In genomic region chr6:2943564-2943955, GRCh38 we compare ENCODE assay signal across 13 cellular contexts. TPM values are rescaled to one million over a fixed set of nuclear protein-coding genes. Genes with fewer than 3 reads are reported as not detected.
DNase-seq lines count a peak whose midpoint lies in the region; ATAC-seq, FAIRE-seq and TF ChIP-seq lines count a peak whose summit lies in the region.
"Had no signal": no experiment of that assay in that cellular context is flagged by ENCODE, and none has a peak within 500 bp of the region (broad histone marks: within the 10 kb centered on the region; RNA-seq: fewer than 3 reads in every experiment).

No MANE protein-coding gene starts in this region.

- no peak for FAIRE-seq in H54 (lab: Jason Lieb, UNC)
- FAIRE-seq: endometrium, pancreas had no signal

- no peak for DNase-seq in heart left ventricle
- DNase-seq in Right ventricle myocardium superior, result no peak
- DNase-seq in activated CD8-positive, alpha-beta memory T cell treated with anti-CD3 and anti-CD28 coated beads, Interleukin-2, amount 10 ng/mL, durations not matched to agents 7 days and 5 days, result peak; percentile 28
- peak; percentile 21 for DNase-seq in lung (ENCODE audit: low spot score)
- DNase-seq in testis, result peak; percentile 9
- no peak for DNase-seq in H54 (ENCODE audit: insufficient read length, low spot score)
- no peak for DNase-seq in superior temporal gyrus (ENCODE audit: extremely low spot score)
- DNase-seq: left colon, NCI-H2171, PC-9 had no signal

- intact Hi-C loops in heart left ventricle (cut with DNase I), result no loop called here
- intact Hi-C loops in Right ventricle myocardium superior (cut with DNase I), result no loop called here
- intact Hi-C loops in testis (cut with DNase I; ENCODE audit: low total_unique reads), result no loop called here

- CTCF ChIA-PET in activated CD8-positive, alpha-beta memory T cell treated with anti-CD3 and anti-CD28 coated beads, Interleukin-2, amount 10 ng/mL, durations not matched to agents 7 days and 5 days (lab: Charles Lee), result interaction anchor here (0.6 to 4.2 kb wide), 10 partner anchors 9 to 217 kb away, joined by 3 to 16 read pairs (median 4); no protein-coding TSS in a partner anchor

- H3K9me3 ChIP-seq in heart left ventricle, result no peaks in the 10 kb centered on the region
- no peaks in the 10 kb centered on the region for H3K9me3 ChIP-seq in lung (ENCODE audit: control insufficient read depth in 2 of 2, insufficient read depth in 1 of 2, low read length in 1 of 2)
- no peaks in the 10 kb centered on the region for H3K9me3 ChIP-seq in testis
- H3K9me3 ChIP-seq: pancreas had no signal

- H3K4me1 ChIP-seq in heart left ventricle (peaks cover 0 to 40% (median 21%) of the 10 kb centered on the region in 12 donors), lung (ENCODE audit: control insufficient read depth in 2 of 2, insufficient read depth in 2 of 2, low read length in 2 of 2) (peaks cover 4 to 6% of the 10 kb centered on the region in 2 donors), testis (no peaks in the 10 kb centered on the region)
- H3K4me1 ChIP-seq: pancreas had no signal

- H3K36me3 ChIP-seq in heart left ventricle, result peaks cover 0 to 17% (median 14%) of the 10 kb centered on the region in 9 donors
- peaks cover 6 to 15% of the 10 kb centered on the region in 2 donors for H3K36me3 ChIP-seq in lung (ENCODE audit: control insufficient read depth in 2 of 2, insufficient read depth in 2 of 2, low read length in 2 of 2)
- H3K36me3 ChIP-seq in testis (ENCODE audit: low read depth, missing control alignments), result no peaks in the 10 kb centered on the region

- no peaks in the 10 kb centered on the region for H3K27me3 ChIP-seq in heart left ventricle
- no peaks in the 10 kb centered on the region for H3K27me3 ChIP-seq in lung (ENCODE audit: control insufficient read depth, insufficient read depth)
- H3K27me3 ChIP-seq in testis, result no peaks in the 10 kb centered on the region
- H3K27me3 ChIP-seq: pancreas had no signal

- H3K4me3 ChIP-seq in heart left ventricle (peak overlapping the region in 2 of 12 donors; percentile 19 to 26), lung (no peak overlapping the region), testis (no peak overlapping the region)
- H3K4me3 ChIP-seq: pancreas, PC-9 had no signal

- 84 to 89% (median 87%) methylated on average over 5 of the region's 5 CpGs for WGBS in heart left ventricle, 4 donors
- WGBS in lung, 2 donors, result 52 to 75% methylated on average over 5 of the region's 5 CpGs
- 91 to 93% methylated on average over 5 of the region's 5 CpGs for WGBS in testis, 2 donors

- H3K27me3 Mint-ChIP-seq in activated CD8-positive, alpha-beta memory T cell treated with anti-CD3 and anti-CD28 coated beads, Interleukin-2, amount 10 ng/mL, durations not matched to agents 7 days and 5 days, result peaks cover 30% of the 10 kb centered on the region

- H3K27ac ChIP-seq in heart left ventricle (peak overlapping the region in 10 of 12 donors; percentile 29 to 77 (median 52)), lung (ENCODE audit: low read depth in 1 of 2, low read length in 1 of 2) (peak overlapping the region in 1 of 2 donors; percentile 45), testis (peak overlapping the region in 1 of 2 donors; percentile 30)
- H3K27ac ChIP-seq: pancreas, PC-9 had no signal

- ATAC-seq in heart left ventricle, result no peak
- no peak for ATAC-seq in Right ventricle myocardium superior (ENCODE audit: poor library complexity)
- no peak for ATAC-seq in activated CD8-positive, alpha-beta memory T cell treated with anti-CD3 and anti-CD28 coated beads, Interleukin-2, amount 10 ng/mL, durations not matched to agents 7 days and 5 days
- ATAC-seq in lung (ENCODE audit: insufficient read depth, low FRiP score), result no peak
- ATAC-seq in GM18520 (IDR thresholded peaks at IDR 0.05; ENCODE audit: unreplicated experiment), result no peak
- ATAC-seq: pancreas had no signal

- peaks cover 22% of the 10 kb centered on the region for H3K36me3 Mint-ChIP-seq in activated CD8-positive, alpha-beta memory T cell treated with anti-CD3 and anti-CD28 coated beads, Interleukin-2, amount 10 ng/mL, durations not matched to agents 7 days and 5 days

- H3K4me1 Mint-ChIP-seq in activated CD8-positive, alpha-beta memory T cell treated with anti-CD3 and anti-CD28 coated beads, Interleukin-2, amount 10 ng/mL, durations not matched to agents 7 days and 5 days, result peaks cover 32% of the 10 kb centered on the region

- TF ChIP-seq CTCF in heart left ventricle (IDR thresholded peaks at IDR 0.05), result no peak
- TF ChIP-seq CTCF in lung (IDR thresholded peaks at IDR 0.05; ENCODE audit: control extremely low read depth, extremely low read depth), result no peak
- TF ChIP-seq CTCF in testis (IDR thresholded peaks at IDR 0.05), result no peak

- TF ChIP-seq POLR2A in heart left ventricle (IDR thresholded peaks at IDR 0.05) (no peak), testis (IDR thresholded peaks at IDR 0.05) (no peak), H54 (IDR thresholded peaks at IDR 0.05; ENCODE audit: low read depth, low read length) (no peak)

- H3K4me3 Mint-ChIP-seq in activated CD8-positive, alpha-beta memory T cell treated with anti-CD3 and anti-CD28 coated beads, Interleukin-2, amount 10 ng/mL, durations not matched to agents 7 days and 5 days, result no peak overlapping the region

- H3K27ac Mint-ChIP-seq in activated CD8-positive, alpha-beta memory T cell treated with anti-CD3 and anti-CD28 coated beads, Interleukin-2, amount 10 ng/mL, durations not matched to agents 7 days and 5 days, result no peak overlapping the region

- H3K9me3 Mint-ChIP-seq in activated CD8-positive, alpha-beta memory T cell treated with anti-CD3 and anti-CD28 coated beads, Interleukin-2, amount 10 ng/mL, durations not matched to agents 7 days and 5 days (ENCODE audit: low read depth), result peaks cover 4% of the 10 kb centered on the region

RNA-seq across cellular contexts. Expression of gene SERPINB6, which starts 27.8 kb away (rescaled TPM):
- total RNA-seq in heart left ventricle (100 to 1,000 TPM; 168 to 246 (median 188) TPM), Right ventricle myocardium superior (265 TPM), lung (100 to 1,000 TPM; 113 to 155 TPM), testis (100 to 1,000 TPM; 203 to 281 TPM)
- polyA plus RNA-seq in heart left ventricle (100 to 1,000 TPM; 146 to 157 TPM), lung (100 to 1,000 TPM; 126 to 129 TPM), testis (ENCODE audit: insufficient read depth, low read depth, low replicate concordance) (348 TPM)
- 10 to 100 TPM; 55.2 to 56.0 TPM for total RNA-seq in activated CD8-positive, alpha-beta memory T cell treated with anti-CD3 and anti-CD28 coated beads, Interleukin-2, amount 10 ng/mL, durations not matched to agents 7 days and 5 days

RNA-seq across cellular contexts. Expression of gene SERPINB9, which starts 40.5 kb away (rescaled TPM):
- total RNA-seq in heart left ventricle (10 to 100 TPM in 1 of 9 donors, 1 to 10 TPM in 8; 2.1 to 16.7 (median 5.4) TPM), Right ventricle myocardium superior (2.9 TPM), lung (10 to 100 TPM; 14.0 to 33.3 TPM), testis (10 to 100 TPM; 33.9 to 60.0 TPM)
- polyA plus RNA-seq in heart left ventricle (1 to 10 TPM; 2.1 to 2.7 TPM), lung (10 to 100 TPM in 1 of 2 donors, 1 to 10 TPM in 1; 5.4 to 36.1 TPM), testis (ENCODE audit: insufficient read depth, low read depth, low replicate concordance) (19.1 TPM)
- total RNA-seq in activated CD8-positive, alpha-beta memory T cell treated with anti-CD3 and anti-CD28 coated beads, Interleukin-2, amount 10 ng/mL, durations not matched to agents 7 days and 5 days, result 10 to 100 TPM; 56.0 to 94.9 TPM

RNA-seq across cellular contexts. Expression of gene NQO2, which starts 56.1 kb away (rescaled TPM):
- total RNA-seq in heart left ventricle, result 10 to 100 TPM; 37.0 to 76.0 (median 62.8) TPM
- polyA plus RNA-seq in heart left ventricle, result 10 to 100 TPM; 40.8 to 85.4 TPM
- 70.5 TPM for total RNA-seq in Right ventricle myocardium superior
- total RNA-seq in activated CD8-positive, alpha-beta memory T cell treated with anti-CD3 and anti-CD28 coated beads, Interleukin-2, amount 10 ng/mL, durations not matched to agents 7 days and 5 days, result 10 to 100 TPM; 11.9 to 14.5 TPM
- 10 to 100 TPM in 1 of 2 donors, 1 to 10 TPM in 1; 9.4 to 47.1 TPM for total RNA-seq in lung
- 10 to 100 TPM; 42.6 to 43.7 TPM for polyA plus RNA-seq in lung
- total RNA-seq in testis, result 10 to 100 TPM in 1 of 2 donors, 1 to 10 TPM in 1; 9.5 to 16.8 TPM
- polyA plus RNA-seq in testis (ENCODE audit: insufficient read depth, low read depth, low replicate concordance), result 35.6 TPM

Comparison
In these comparisons a context has a peak if more than half of its experiments do, and no peak if none do; other contexts are left out.
1. DNase-seq: peak in activated CD8-positive, alpha-beta memory T cell treated with anti-CD3 and anti-CD28 coated beads, Interleukin-2, amount 10 ng/mL, durations not matched to agents 7 days and 5 days (single experiment), lung (single experiment) and testis (single experiment); none in heart left ventricle (0 of 5), Right ventricle myocardium superior (single experiment), H54 (single experiment) and superior temporal gyrus (single experiment).